ENCODE assay signal across 15 cellular contexts in the genomic region with DNA sequence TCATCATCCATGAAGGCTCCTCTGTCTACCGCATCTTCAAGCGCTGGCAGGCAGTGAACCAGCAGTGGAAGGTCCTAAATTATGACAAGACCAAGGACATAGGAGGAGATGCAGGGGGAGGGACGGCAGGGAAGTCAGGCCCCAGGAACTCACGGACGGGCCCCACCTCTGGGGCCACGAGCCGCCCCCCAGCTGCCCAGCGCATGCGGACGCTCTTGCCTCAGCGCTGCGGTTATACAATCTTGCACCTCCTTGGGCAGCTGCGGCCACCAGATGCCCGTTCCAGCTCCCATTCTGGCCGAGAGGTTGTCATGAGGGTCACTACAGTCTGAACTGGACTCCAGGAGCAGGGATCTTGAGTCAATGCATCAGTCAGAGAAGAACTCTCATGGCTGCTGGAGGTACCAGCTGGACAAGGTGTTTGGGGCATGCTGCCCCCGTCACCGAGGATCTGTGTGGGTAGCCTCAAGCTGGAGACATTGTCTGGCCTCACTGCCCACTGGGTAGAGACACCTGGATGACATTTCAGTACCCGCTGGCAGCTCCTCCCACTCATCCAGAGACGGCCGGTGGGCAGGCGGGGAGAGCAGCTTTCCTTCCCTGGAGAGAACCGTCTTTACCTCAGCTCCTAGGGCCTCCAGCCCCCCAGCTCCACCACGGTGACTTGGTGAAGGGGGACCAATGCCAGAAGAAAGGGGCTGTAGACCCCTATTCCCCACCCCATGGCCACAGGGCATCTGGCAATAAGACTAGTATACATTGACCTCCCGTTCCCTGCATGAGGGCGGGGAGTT. TPM values are rescaled to one million over a fixed set of nuclear protein-coding genes. Genes with fewer than 3 reads are reported as not detected.
A peak's percentile ranks its signal among the peaks of the same experiment; 100 is the strongest.
DNase-seq lines count a peak whose midpoint lies in the region; ATAC-seq and TF ChIP-seq lines count a peak whose summit lies in the region.
"Had no signal": no experiment of that assay in that cellular context is flagged by ENCODE, and none has a peak within 500 bp of the region (broad histone marks: within the 10 kb centered on the region; RNA-seq: fewer than 3 reads in every experiment).

No MANE protein-coding gene starts in this region.

- H4K5ac ChIP-seq in mesendoderm (ENCODE audit: low read length) = no peak overlapping the region

- H3K4me3 ChIP-seq in SJCRH30 (no peak overlapping the region), mesendoderm (ENCODE audit: low read length) (no peak overlapping the region), heart right ventricle (no peak overlapping the region)
- H3K4me3 ChIP-seq: MG63, PC-9 had no signal

- intact Hi-C loops in heart right ventricle (cut with DNase I) = no loop called here

- H3K79me2 ChIP-seq in mesendoderm (ENCODE audit: control insufficient read depth, insufficient read depth, low read length) = no peaks in the 10 kb centered on the region

- H3K4me2 ChIP-seq in mesendoderm (ENCODE audit: low read length) = no peak overlapping the region
- H3K4me2 ChIP-seq: PC-9 had no signal

- no peak for DNase-seq in T-helper 1 cell
- peak; percentile 68 to 71 for DNase-seq in SJCRH30
- DNase-seq in naive thymus-derived CD8-positive, alpha-beta T cell = no peak
- DNase-seq in type B pancreatic cell (ENCODE audit: extremely low spot score, unreplicated experiment) = no peak
- DNase-seq in mesendoderm = no peak
- DNase-seq in EL = no peak
- no peak for DNase-seq in heart right ventricle
- DNase-seq: DMS153, MG63, NCI-H2029, NCI-H446 treated with DMSO at 0.1 percent for 48 hours, Right ventricle myocardium superior had no signal

- H3K79me1 ChIP-seq in mesendoderm (ENCODE audit: low read length) = no peaks in the 10 kb centered on the region

- H3K27ac ChIP-seq in SJCRH30 = no peak overlapping the region
- H3K27ac ChIP-seq in mesendoderm (ENCODE audit: low read depth, low read length) = no peak overlapping the region
- no peak overlapping the region for H3K27ac ChIP-seq in heart right ventricle
- H3K27ac ChIP-seq: C4-2B, PC-9 had no signal

- H3K27ac Mint-ChIP-seq in T-helper 1 cell treated with Interleukin-12 subunit alpha and Interleukin-12 subunit beta and Interleukin-4 antibody, amounts not matched to agents 30 μg/mL and 1 μg/mL, for 36 hours = no peak overlapping the region
- H3K27ac Mint-ChIP-seq in naive thymus-derived CD8-positive, alpha-beta T cell = peak overlapping the region in 6 of 10 donors; percentile 7 to 70 (median 50)
- H3K27ac Mint-ChIP-seq in type B pancreatic cell = no peak overlapping the region

- H2BK5ac ChIP-seq in mesendoderm (ENCODE audit: low read length) = no peak overlapping the region

- H3K27me3 Mint-ChIP-seq in T-helper 1 cell treated with Interleukin-12 subunit alpha and Interleukin-12 subunit beta and Interleukin-4 antibody, amounts not matched to agents 30 μg/mL and 1 μg/mL, for 36 hours (ENCODE audit: low read depth) = peaks cover 6% of the 10 kb centered on the region
- peaks cover 0 to 3% (median 0%) of the 10 kb centered on the region in 5 donors for H3K27me3 Mint-ChIP-seq in naive thymus-derived CD8-positive, alpha-beta T cell
- H3K27me3 Mint-ChIP-seq in type B pancreatic cell = peaks cover 72% of the 10 kb centered on the region

- H3K23ac ChIP-seq in mesendoderm (ENCODE audit: low read length) = no peak overlapping the region

- H3K9me3 ChIP-seq in SJCRH30 (replicated peaks) = no peaks in the 10 kb centered on the region
- H3K9me3 ChIP-seq in heart right ventricle = no peaks in the 10 kb centered on the region
- H3K9me3 ChIP-seq: MG63 had no signal

- H3K56ac ChIP-seq in mesendoderm (ENCODE audit: low read length) = no peak overlapping the region

- POLR2A ChIA-PET in naive thymus-derived CD8-positive, alpha-beta T cell (lab: Charles Lee) = interaction anchor here (0.6 to 2.0 kb wide), 7 partner anchors 9 to 175 kb away, joined by 3 to 9 read pairs (median 3); a partner anchor contains a TSS

- peaks cover 11% of the 10 kb centered on the region for H3K4me1 ChIP-seq in SJCRH30
- no peaks in the 10 kb centered on the region for H3K4me1 ChIP-seq in mesendoderm (ENCODE audit: control insufficient read depth, low read depth, low read length)
- H3K4me1 ChIP-seq in heart right ventricle = peaks cover 4 to 26% (median 17%) of the 10 kb centered on the region in 9 donors

- no peak overlapping the region for H2BK120ac ChIP-seq in mesendoderm (ENCODE audit: low read depth, low read length)

- no peak for TF ChIP-seq CTCF in type B pancreatic cell (conservative IDR thresholded peaks at IDR 0.05)
- TF ChIP-seq CTCF in heart right ventricle (IDR thresholded peaks at IDR 0.05) = no peak

- no CpG with 5 or more reads among the region's 25 CpGs for WGBS in mesendoderm (ENCODE audit: extremely low coverage, insufficient coverage, low lambda C conversion rate)
- 93 to 94% methylated on average over 25 of the region's 25 CpGs for WGBS in heart right ventricle, 2 donors

- peaks cover 31% of the 10 kb centered on the region for H3K36me3 ChIP-seq in SJCRH30
- no peaks in the 10 kb centered on the region for H3K36me3 ChIP-seq in mesendoderm (ENCODE audit: control insufficient read depth, insufficient read depth, low read length)
- peaks cover 0 to 23% (median 8%) of the 10 kb centered on the region in 9 donors for H3K36me3 ChIP-seq in heart right ventricle
- H3K36me3 ChIP-seq: MG63 had no signal

- H3K36me3 Mint-ChIP-seq in T-helper 1 cell treated with Interleukin-12 subunit alpha and Interleukin-12 subunit beta and Interleukin-4 antibody, amounts not matched to agents 30 μg/mL and 1 μg/mL, for 36 hours (ENCODE audit: low read depth) = peaks cover 25% of the 10 kb centered on the region
- H3K36me3 Mint-ChIP-seq in naive thymus-derived CD8-positive, alpha-beta T cell = peaks cover 0 to 26% (median 0%) of the 10 kb centered on the region in 3 donors
- H3K36me3 Mint-ChIP-seq in type B pancreatic cell = peaks cover 12% of the 10 kb centered on the region

- peak overlapping the region; percentile 35 for H3K4me3 Mint-ChIP-seq in T-helper 1 cell treated with Interleukin-12 subunit alpha and Interleukin-12 subunit beta and Interleukin-4 antibody, amounts not matched to agents 30 μg/mL and 1 μg/mL, for 36 hours
- peak overlapping the region in 3 of 10 donors; percentile 28 to 75 (median 32) for H3K4me3 Mint-ChIP-seq in naive thymus-derived CD8-positive, alpha-beta T cell
- peak overlapping the region; percentile 58 for H3K4me3 Mint-ChIP-seq in type B pancreatic cell

- no peak overlapping the region for H4K8ac ChIP-seq in mesendoderm (ENCODE audit: low read depth, low read length)

- no peak overlapping the region for H2AK5ac ChIP-seq in mesendoderm (ENCODE audit: low read length)

- no peak for ATAC-seq in naive thymus-derived CD8-positive, alpha-beta T cell
- ATAC-seq in heart right ventricle = no peak

- H3K27me3 ChIP-seq in SJCRH30 (peaks cover 7% of the 10 kb centered on the region), mesendoderm (ENCODE audit: insufficient read depth, low read length, poor library complexity) (peaks cover 18% of the 10 kb centered on the region), heart right ventricle (peaks cover 0 to 17% (median 15%) of the 10 kb centered on the region in 7 donors)

- no peak overlapping the region for H3K18ac ChIP-seq in mesendoderm (ENCODE audit: low read length)

- no peak overlapping the region for H3K9ac ChIP-seq in mesendoderm (ENCODE audit: low read length)

- H3K4me1 Mint-ChIP-seq in T-helper 1 cell treated with Interleukin-12 subunit alpha and Interleukin-12 subunit beta and Interleukin-4 antibody, amounts not matched to agents 30 μg/mL and 1 μg/mL, for 36 hours (ENCODE audit: low read depth) = peaks cover 34% of the 10 kb centered on the region
- H3K4me1 Mint-ChIP-seq in naive thymus-derived CD8-positive, alpha-beta T cell = peaks cover 35 to 53% (median 47%) of the 10 kb centered on the region in 4 donors
- H3K4me1 Mint-ChIP-seq in type B pancreatic cell (ENCODE audit: unreplicated experiment) = peaks cover 18% of the 10 kb centered on the region

- no peaks in the 10 kb centered on the region for H3K9me3 Mint-ChIP-seq in T-helper 1 cell treated with Interleukin-12 subunit alpha and Interleukin-12 subunit beta and Interleukin-4 antibody, amounts not matched to agents 30 μg/mL and 1 μg/mL, for 36 hours
- no peaks in the 10 kb centered on the region for H3K9me3 Mint-ChIP-seq in naive thymus-derived CD8-positive, alpha-beta T cell
- H3K9me3 Mint-ChIP-seq in type B pancreatic cell = no peaks in the 10 kb centered on the region

- no peak overlapping the region for H3K4ac ChIP-seq in mesendoderm (ENCODE audit: low read depth, low read length)

- no peak overlapping the region for H2BK15ac ChIP-seq in mesendoderm (replicated peaks; ENCODE audit: low read depth)

RNA-seq across cellular contexts. Expression of a gene that starts 3.9 kb away (rescaled TPM):
- 136 and 147 TPM in 2 replicates for total RNA-seq in SJCRH30 (2014; rRNA removed; shearing (Covaris generic))
- 10 to 100 TPM; 59.5 to 64.8 TPM for total RNA-seq in naive thymus-derived CD8-positive, alpha-beta T cell
- 1 to 10 TPM; 2.2 to 6.6 (median 4.5) TPM for polyA plus RNA-seq in naive thymus-derived CD8-positive, alpha-beta T cell
- total RNA-seq in type B pancreatic cell (ENCODE audit: low replicate concordance) (15.0 and 20.1 TPM in 2 replicates), heart right ventricle (10 to 100 TPM; 11.2 to 15.0 (median 13.3) TPM)
- polyA plus RNA-seq in mesendoderm (2013, experiment 1 of 2) = 1.1 TPM
- 1.2 TPM for polyA plus RNA-seq in mesendoderm (2013, experiment 2 of 2)
- 10 to 100 TPM; 14.5 to 20.7 TPM for polyA plus RNA-seq in heart right ventricle

RNA-seq across cellular contexts. Expression of a gene that starts 6.7 kb away (rescaled TPM):
- total RNA-seq in SJCRH30 (2014; rRNA removed; shearing (Covaris generic)) = 5,376 and 5,685 TPM in 2 replicates
- 10 to 100 TPM; 44.6 to 49.0 TPM for total RNA-seq in naive thymus-derived CD8-positive, alpha-beta T cell
- 100 to 1,000 TPM in 1 of 3 donors, 10 to 100 TPM in 2; 71.3 to 101 (median 80.5) TPM for polyA plus RNA-seq in naive thymus-derived CD8-positive, alpha-beta T cell
- total RNA-seq in type B pancreatic cell (ENCODE audit: low replicate concordance) = 124 and 193 TPM in 2 replicates
- 159 TPM for polyA plus RNA-seq in mesendoderm (2013, experiment 1 of 2)
- 158 TPM for polyA plus RNA-seq in mesendoderm (2013, experiment 2 of 2)
- 10 to 100 TPM; 37.0 to 74.0 (median 52.0) TPM for total RNA-seq in heart right ventricle
- 10 to 100 TPM; 21.7 to 61.7 TPM for polyA plus RNA-seq in heart right ventricle

RNA-seq across cellular contexts. Expression of a gene that starts 8.1 kb away (rescaled TPM):
- total RNA-seq in SJCRH30 (2014; rRNA removed; shearing (Covaris generic)) = 72.6 and 97.4 TPM in 2 replicates
- 1 to 10 TPM; 1.4 to 1.6 TPM for total RNA-seq in naive thymus-derived CD8-positive, alpha-beta T cell
- not detected for polyA plus RNA-seq in naive thymus-derived CD8-positive, alpha-beta T cell
- total RNA-seq in type B pancreatic cell (ENCODE audit: low replicate concordance) (1.4 and 2.2 TPM in 2 replicates), heart right ventricle (under 1 TPM in 2 of 10 donors, not detected in 8; 0.81 to 0.95 TPM)
- 1.3 TPM for polyA plus RNA-seq in mesendoderm (2013, experiment 1 of 2)
- 1.2 TPM for polyA plus RNA-seq in mesendoderm (2013, experiment 2 of 2)
- under 1 TPM in 1 of 2 donors, not detected in 1; 0.14 TPM for polyA plus RNA-seq in heart right ventricle
- total RNA-seq: Right ventricle myocardium superior had no signal

RNA-seq across cellular contexts. Expression of a gene that starts 13.1 kb away (rescaled TPM):
- total RNA-seq in SJCRH30 (2014; rRNA removed; shearing (Covaris generic)) = 316 and 341 TPM in 2 replicates
- 10 to 100 TPM; 14.6 to 17.6 TPM for total RNA-seq in naive thymus-derived CD8-positive, alpha-beta T cell
- 10 to 100 TPM; 12.9 to 21.7 (median 18.7) TPM for polyA plus RNA-seq in naive thymus-derived CD8-positive, alpha-beta T cell
- total RNA-seq in type B pancreatic cell (ENCODE audit: low replicate concordance) (29.3 and 31.1 TPM in 2 replicates), heart right ventricle (10 to 100 TPM in 2 of 10 donors, 1 to 10 TPM in 8; 5.6 to 15.0 (median 7.9) TPM)
- 34.4 TPM for polyA plus RNA-seq in mesendoderm (2013, experiment 1 of 2)
- polyA plus RNA-seq in mesendoderm (2013, experiment 2 of 2) = 34.4 TPM
- polyA plus RNA-seq in heart right ventricle = 10 to 100 TPM; 10.9 to 29.4 TPM

RNA-seq across cellular contexts. Expression of a gene that starts 13.7 kb away (rescaled TPM):
- 93.5 and 100 TPM in 2 replicates for total RNA-seq in SJCRH30 (2014; rRNA removed; shearing (Covaris generic))
- total RNA-seq in naive thymus-derived CD8-positive, alpha-beta T cell = 1 to 10 TPM; 2.9 to 4.0 TPM
- 1 to 10 TPM; 1.4 to 4.2 (median 1.8) TPM for polyA plus RNA-seq in naive thymus-derived CD8-positive, alpha-beta T cell
- total RNA-seq in type B pancreatic cell (ENCODE audit: low replicate concordance) = 5.1 and 6.0 TPM in 2 replicates
- 1.8 TPM for polyA plus RNA-seq in mesendoderm (2013, experiment 1 of 2)
- 1.5 TPM for polyA plus RNA-seq in mesendoderm (2013, experiment 2 of 2)
- total RNA-seq in heart right ventricle = 1 to 10 TPM; 1.1 to 2.6 (median 1.6) TPM
- 1 to 10 TPM; 1.1 to 1.2 TPM for polyA plus RNA-seq in heart right ventricle

Comparison
In these comparisons a context has a peak if more than half of its experiments do, and no peak if none do; other contexts are left out.
1. H3K27ac Mint-ChIP-seq: peak in naive thymus-derived CD8-positive, alpha-beta T cell (6 of 10); none in T-helper 1 cell treated with Interleukin-12 subunit alpha and Interleukin-12 subunit beta and Interleukin-4 antibody, amounts not matched to agents 30 μg/mL and 1 μg/mL, for 36 hours (single experiment) and type B pancreatic cell (single experiment).
2. DNase-seq: peak in SJCRH30 (2 of 2); none in T-helper 1 cell (0 of 5), naive thymus-derived CD8-positive, alpha-beta T cell (0 of 10), type B pancreatic cell (single experiment), mesendoderm (single experiment), EL (single experiment) and heart right ventricle (0 of 2).
3. RNA of a gene that starts 6.7 kb away (total RNA-seq): 5,376 to 5,685 TPM in SJCRH30; 124 to 193 TPM in type B pancreatic cell, 37.0 to 74.0 TPM in heart right ventricle and 44.6 to 49.0 TPM in naive thymus-derived CD8-positive, alpha-beta T cell; every median in the first group is over 10 times any median in the second.
4. RNA of a gene that starts 8.1 kb away (total RNA-seq): 72.6 to 97.4 TPM in SJCRH30; 1.4 to 2.2 TPM in type B pancreatic cell, 1.4 to 1.6 TPM in naive thymus-derived CD8-positive, alpha-beta T cell and 0.81 to 0.95 TPM in heart right ventricle; every median in the first group is over 10 times any median in the second.